In genomic region chr15:66293419-66294156, GRCh38 we compare ENCODE assay signal across 8 cellular contexts. TPM values are rescaled to one million over a fixed set of nuclear protein-coding genes. Genes with fewer than 3 reads are reported as not detected.
DNase-seq lines count a peak whose midpoint lies in the region; ATAC-seq lines count a peak whose summit lies in the region.

DIS3L (plus strand) TSS chr15:66293568; CDS start chr15:66293597, 29 bp downstream.

- H3K9me3 Mint-ChIP-seq in activated CD4-positive, alpha-beta memory T cell treated with anti-CD3 and anti-CD28 coated beads, Interleukin-2, amount 10 ng/mL, durations not matched to agents 7 days and 5 days, result no peaks in the 10 kb centered on the region
- no peaks in the 10 kb centered on the region for H3K9me3 Mint-ChIP-seq in memory B cell

- peak; percentile 66 for DNase-seq in NCI-H82 (lab: John Stamatoyannopoulos, UW)
- no peak for DNase-seq in NCI-H82 treated with DMSO at 0.1 percent for 48 hours (lab: John Stamatoyannopoulos, UW; ENCODE audit: unreplicated experiment)
- peak; percentile 39 to 89 for DNase-seq in NCI-H526 (lab: John Stamatoyannopoulos, UW)
- DNase-seq in activated CD4-positive, alpha-beta memory T cell treated with anti-CD3 and anti-CD28 coated beads, Interleukin-2, amount 10 ng/mL, durations not matched to agents 7 days and 5 days, result peak; percentile 68
- peak; percentile 42 for DNase-seq in effector CD8-positive, alpha-beta T cell (lab: John Stamatoyannopoulos, UW)
- peak; percentile 63 to 67 for DNase-seq in memory B cell (ENCODE audit: low spot score in 2 of 2)
- peak; percentile 48 for DNase-seq in stimulated activated CD8-positive, alpha-beta memory T cell treated with anti-CD3 and anti-CD28 coated beads, Interleukin-12 subunit alpha, Interleukin-12 subunit beta, amount 100 ng/mL, for 4 hours (ENCODE audit: low read depth)

- peaks cover 6% of the 10 kb centered on the region for H3K36me3 Mint-ChIP-seq in activated CD4-positive, alpha-beta memory T cell treated with anti-CD3 and anti-CD28 coated beads, Interleukin-2, amount 10 ng/mL, durations not matched to agents 7 days and 5 days (ENCODE audit: low read depth)
- H3K36me3 Mint-ChIP-seq in memory B cell, result no peaks in the 10 kb centered on the region

- POLR2A ChIA-PET in activated CD4-positive, alpha-beta memory T cell treated with anti-CD3 and anti-CD28 coated beads, Interleukin-2, amount 10 ng/mL, durations not matched to agents 7 days and 5 days (lab: Charles Lee), result interaction anchor here (0.6 to 5.2 kb wide), 17 partner anchors 9 to 989 kb away, joined by 3 to 51 read pairs (median 6); partner anchors contain the start of genes DPP8, INTS14, MAP2K1 and RAB11A

- no peaks in the 10 kb centered on the region for H3K27me3 Mint-ChIP-seq in activated CD4-positive, alpha-beta memory T cell treated with anti-CD3 and anti-CD28 coated beads, Interleukin-2, amount 10 ng/mL, durations not matched to agents 7 days and 5 days
- no peaks in the 10 kb centered on the region for H3K27me3 Mint-ChIP-seq in memory B cell

- peaks cover 52% of the 10 kb centered on the region for H3K4me1 Mint-ChIP-seq in activated CD4-positive, alpha-beta memory T cell treated with anti-CD3 and anti-CD28 coated beads, Interleukin-2, amount 10 ng/mL, durations not matched to agents 7 days and 5 days
- H3K4me1 Mint-ChIP-seq in memory B cell, result peaks cover 24% of the 10 kb centered on the region

- ATAC-seq in HG02943 (IDR thresholded peaks at IDR 0.05; ENCODE audit: low read depth, unreplicated experiment) (peak; percentile 55), memory B cell (ENCODE audit: low read depth) (peak; percentile 79)

- CTCF ChIA-PET in activated CD4-positive, alpha-beta memory T cell treated with anti-CD3 and anti-CD28 coated beads, Interleukin-2, amount 10 ng/mL, durations not matched to agents 7 days and 5 days (lab: Charles Lee), result interaction anchor here (0.6 to 2.6 kb wide), 5 partner anchors 23 to 205 kb away, joined by 3 to 21 read pairs (median 3); partner anchors contain the start of gene SNAPC5

- H3K4me3 Mint-ChIP-seq in activated CD4-positive, alpha-beta memory T cell treated with anti-CD3 and anti-CD28 coated beads, Interleukin-2, amount 10 ng/mL, durations not matched to agents 7 days and 5 days, result peak within 1 kb of the TSS; percentile 83
- peak within 1 kb of the TSS; percentile 86 for H3K4me3 Mint-ChIP-seq in memory B cell

- H3K27ac Mint-ChIP-seq in activated CD4-positive, alpha-beta memory T cell treated with anti-CD3 and anti-CD28 coated beads, Interleukin-2, amount 10 ng/mL, durations not matched to agents 7 days and 5 days, result peak within 1 kb of the TSS; percentile 91
- H3K27ac Mint-ChIP-seq in memory B cell, result peak within 1 kb of the TSS; percentile 90

RNA-seq across cellular contexts. Expression of gene DIS3L, which starts in this region (rescaled TPM):
- total RNA-seq in activated CD4-positive, alpha-beta memory T cell treated with anti-CD3 and anti-CD28 coated beads, Interleukin-2, amount 10 ng/mL, durations not matched to agents 7 days and 5 days, result 10 to 100 TPM; 24.0 to 24.9 TPM
